Comparison of ENCODE assay signal across 4 cellular contexts in genomic region chr1:37090671-37091070, GRCh38.
TF ChIP-seq lines count a peak whose summit lies in the region.

No MANE protein-coding gene starts in this region.

TF ChIP-seq in HepG2, 621 proteins besides CTCF, POLR2A, EP300 and RAD21:
- no peak for TF ChIP-seq RARG (CRISPR knock-in tag; IDR thresholded peaks at IDR 0.05; ENCODE audit: low read depth)
- no peak for TF ChIP-seq TRAFD1 (CRISPR knock-in tag; IDR thresholded peaks at IDR 0.05; ENCODE audit: borderline replicate concordance)
- TF ChIP-seq ZNF253 (CRISPR knock-in tag; IDR thresholded peaks at IDR 0.05; ENCODE audit: borderline replicate concordance): no peak
- TF ChIP-seq SKIL (CRISPR knock-in tag; IDR thresholded peaks at IDR 0.05; ENCODE audit: borderline replicate concordance): no peak
- peak; percentile 61 for TF ChIP-seq MAFF (IDR thresholded peaks at IDR 0.05; ENCODE audit: low read depth, low read length)
- no peak for TF ChIP-seq KAT7 (CRISPR knock-in tag; IDR thresholded peaks at IDR 0.05; ENCODE audit: borderline replicate concordance)
- no peak for TF ChIP-seq MYC (CRISPR knock-in tag; IDR thresholded peaks at IDR 0.05; ENCODE audit: borderline replicate concordance)
- TF ChIP-seq MAFK (conservative IDR thresholded peaks at IDR 0.05 in 1 of 2, IDR thresholded peaks at IDR 0.05 in 1 of 2; ENCODE audit: low read length in 2 of 2): peak; percentile 55 to 72
- no peak for TF ChIP-seq NFE2 (CRISPR knock-in tag; IDR thresholded peaks at IDR 0.05)
- TF ChIP-seq ZNF570 (CRISPR knock-in tag; IDR thresholded peaks at IDR 0.05; ENCODE audit: borderline replicate concordance): no peak
TF ChIP-seq in HepG2: peak in this region for 2.

TF ChIP-seq in A549, 52 proteins besides CTCF, POLR2A, EP300 and RAD21:
- TF ChIP-seq E2F6 (IDR thresholded peaks at IDR 0.05; ENCODE audit: borderline replicate concordance, low read depth): no peak
- peak; percentile 31 for TF ChIP-seq MAFK (IDR thresholded peaks at IDR 0.05; ENCODE audit: partially characterized antibody)

TF ChIP-seq in IMR-90, 13 proteins besides CTCF, POLR2A, EP300 and RAD21:
- TF ChIP-seq RCOR1 (IDR thresholded peaks at IDR 0.05; ENCODE audit: insufficient replicate concordance, low read length): no peak
- TF ChIP-seq CHD1 (IDR thresholded peaks at IDR 0.05; ENCODE audit: low read depth, low read length): no peak
- TF ChIP-seq NFE2L2 (IDR thresholded peaks at IDR 0.05; ENCODE audit: low read depth, low read length): no peak
- TF ChIP-seq CEBPB (IDR thresholded peaks at IDR 0.05; ENCODE audit: low read depth, low read length): no peak
- TF ChIP-seq ELK1 (IDR thresholded peaks at IDR 0.05; ENCODE audit: borderline replicate concordance, low read depth, low read length): no peak
- peak; percentile 39; the same call in 1 of the 2 replicates for TF ChIP-seq MAFK (IDR thresholded peaks at IDR 0.05; ENCODE audit: low read depth, low read length)
- TF ChIP-seq RFX5 (IDR thresholded peaks at IDR 0.05; ENCODE audit: low read depth, low read length): no peak
- TF ChIP-seq MXI1 (IDR thresholded peaks at IDR 0.05; ENCODE audit: borderline replicate concordance, low read depth, low read length): no peak

TF ChIP-seq in K562, 482 proteins besides CTCF, POLR2A, EP300 and RAD21:
- TF ChIP-seq MAFG (tag; conservative IDR thresholded peaks at IDR 0.05) (0 out of 2 replicates have a peak, but pooled peaks have one; percentile 25), ZNF311 (CRISPR knock-in tag; IDR thresholded peaks at IDR 0.05) (no peak), C11orf30 (IDR thresholded peaks at IDR 0.05; ENCODE audit: low read depth) (peak; percentile 22; the same call in 1 of the 2 replicates), POLR3A (IDR thresholded peaks at IDR 0.05; ENCODE audit: borderline replicate concordance, extremely low read depth, insufficient read depth, insufficient read length) (no peak), ZNF316 (IDR thresholded peaks at IDR 0.05) (peak; percentile 63)
TF ChIP-seq in K562: peak in this region for 3.
